In the genomic region with DNA sequence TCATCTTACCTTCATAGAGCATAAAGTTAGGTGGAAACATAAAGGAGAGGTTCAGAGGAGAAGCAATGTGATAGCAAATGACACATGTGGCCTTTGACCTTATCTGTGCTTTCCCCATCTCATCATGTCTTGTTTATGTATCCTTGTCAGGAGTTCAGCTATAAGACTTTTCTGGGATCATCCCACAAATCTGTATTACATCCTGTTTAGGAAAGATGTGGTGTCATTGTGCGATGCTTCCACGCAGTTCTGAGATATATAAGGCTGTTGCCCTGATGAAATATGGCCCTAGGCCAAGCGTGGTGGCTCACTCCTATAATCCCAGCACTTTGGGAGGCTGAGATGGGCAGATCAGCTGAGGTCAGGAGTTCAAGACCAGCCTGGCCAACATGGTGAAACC, we compare ENCODE assay signal across 14 cellular contexts. TPM values are rescaled to one million over a fixed set of nuclear protein-coding genes. Genes with fewer than 3 reads are reported as not detected.
DNase-seq lines count a peak whose midpoint lies in the region; ATAC-seq and TF ChIP-seq lines count a peak whose summit lies in the region.
"Had no signal": no experiment of that assay in that cellular context is flagged by ENCODE, and none has a peak within 500 bp of the region (broad histone marks: within the 10 kb centered on the region; RNA-seq: fewer than 3 reads in every experiment).

No MANE protein-coding gene starts in this region.

- H3K18ac ChIP-seq in IMR-90 (ENCODE audit: low read depth, low read length) (no peak overlapping the region; the same call in 1 of the 2 replicates), mesenchymal stem cell (ENCODE audit: low read depth in 1 of 2, low read length in 2 of 2) (no peak overlapping the region)

- H4K91ac ChIP-seq in IMR-90 (ENCODE audit: insufficient read depth, low read depth, low read length) (no peak overlapping the region), mesenchymal stem cell (ENCODE audit: low read length) (no peak overlapping the region)

- BruUV-seq in IMR-90 (replicated peaks; lab: Mats Ljungman, UMichigan) = no TSS peak

- no peak overlapping the region for H2BK12ac ChIP-seq in mesenchymal stem cell (ENCODE audit: low read length in 2 of 2)

- H3K9ac ChIP-seq in IMR-90 (ENCODE audit: low read depth, low read length) (no peak overlapping the region), mesenchymal stem cell (ENCODE audit: low read length) (no peak overlapping the region)

- no peak overlapping the region for H4K8ac ChIP-seq in IMR-90 (ENCODE audit: low read depth in 2 of 2, low read length in 2 of 2)
- H4K8ac ChIP-seq in mesenchymal stem cell (ENCODE audit: low read length) = no peak overlapping the region

- no peak overlapping the region for H2AFZ ChIP-seq in IMR-90 (replicated peaks; ENCODE audit: low read length, poor library complexity)
- H2AFZ ChIP-seq in mesenchymal stem cell (ENCODE audit: low read depth, low read length) = no peak overlapping the region

- H2BK15ac ChIP-seq in IMR-90 (ENCODE audit: low read depth, low read length) = no peak overlapping the region
- no peak overlapping the region for H2BK15ac ChIP-seq in mesenchymal stem cell (ENCODE audit: low read depth, poor library complexity, severe bottlenecking)

- no peak overlapping the region for H3K27ac ChIP-seq in CD4-positive, alpha-beta memory T cell (ENCODE audit: low read depth, low read length)
- H3K27ac ChIP-seq in IMR-90 (ENCODE audit: insufficient read depth, low read length) = no peak overlapping the region
- no peak overlapping the region for H3K27ac ChIP-seq in mesenchymal stem cell (ENCODE audit: low read length, poor library complexity, severe bottlenecking)
- H3K27ac ChIP-seq in right atrium auricular region = no peak overlapping the region
- H3K27ac ChIP-seq: C4-2B had no signal

- no peaks in the 10 kb centered on the region for H3K27me3 ChIP-seq in CD4-positive, alpha-beta memory T cell (ENCODE audit: insufficient read depth, low read length)
- H3K27me3 ChIP-seq in IMR-90 (ENCODE audit: control insufficient read depth, insufficient read depth, low read length) = no peaks in the 10 kb centered on the region
- H3K27me3 ChIP-seq in mesenchymal stem cell (ENCODE audit: control insufficient read depth in 1 of 2, insufficient read depth in 1 of 2, low read length in 2 of 2) = no peaks in the 10 kb centered on the region
- no peaks in the 10 kb centered on the region for H3K27me3 ChIP-seq in right atrium auricular region

- no peaks in the 10 kb centered on the region for H3K36me3 Mint-ChIP-seq in CD4-positive, alpha-beta memory T cell

- H2BK5ac ChIP-seq in IMR-90 (ENCODE audit: low read depth, low read length, poor library complexity, severe bottlenecking) (no peak overlapping the region), mesenchymal stem cell (ENCODE audit: low read depth, low read length, poor library complexity, severe bottlenecking) (no peak overlapping the region)

- POLR2A ChIA-PET in CD4-positive, alpha-beta memory T cell (lab: Charles Lee; ENCODE audit: partially characterized antibody) = interaction anchor here (0.6 to 1.1 kb wide), 3 partner anchors 69 to 132 kb away, joined by 3 read pairs; no protein-coding TSS in a partner anchor
- POLR2A ChIA-PET in IMR-90 (lab: Charles Lee; ENCODE audit: unreplicated experiment) = no interaction called here

- no peak overlapping the region for H3K4me3 ChIP-seq in CD4-positive, alpha-beta memory T cell (ENCODE audit: low read length in 2 of 2)
- H3K4me3 ChIP-seq in IMR-90 (ENCODE audit: insufficient read depth, low read depth, low read length) = no peak overlapping the region
- H3K4me3 ChIP-seq in choroid plexus epithelial cell (ENCODE audit: low read depth, low read length) = no peak overlapping the region
- H3K4me3 ChIP-seq in mesenchymal stem cell (ENCODE audit: insufficient read depth in 1 of 2, low read depth in 1 of 2, low read length in 2 of 2) = no peak overlapping the region
- no peak overlapping the region for H3K4me3 ChIP-seq in right atrium auricular region

- intact Hi-C loops in CD4-positive, alpha-beta memory T cell (cut with micrococcal nuclease) = no loop called here
- intact Hi-C loops in IMR-90 (cut with micrococcal nuclease) = no loop called here

- CTCF ChIA-PET in CD4-positive, alpha-beta memory T cell (lab: Charles Lee; ENCODE audit: partially characterized antibody) = interaction anchor here (1.4 to 9.8 kb wide), 5 partner anchors 9 to 118 kb away, joined by 3 to 233 read pairs (median 7); no protein-coding TSS in a partner anchor
- CTCF ChIA-PET in IMR-90 (lab: Yijun Ruan, JAX) = no interaction called here

- no peaks in the 10 kb centered on the region for H3K9me3 Mint-ChIP-seq in CD4-positive, alpha-beta memory T cell
- H3K9me3 Mint-ChIP-seq: CD8-positive, alpha-beta memory T cell; IgD-negative memory B cell had no signal

- peak overlapping the region in 1 of 8 donors; percentile 1 for H3K4me3 Mint-ChIP-seq in CD4-positive, alpha-beta memory T cell
- H3K4me3 Mint-ChIP-seq: B cell; CD8-positive, alpha-beta memory T cell had no signal

- no peaks in the 10 kb centered on the region for H3K27me3 Mint-ChIP-seq in CD4-positive, alpha-beta memory T cell
- H3K27me3 Mint-ChIP-seq: B cell; CD8-positive, alpha-beta memory T cell; IgD-negative memory B cell had no signal

- H2AK9ac ChIP-seq in IMR-90 (replicated peaks; ENCODE audit: low read depth, low read length, poor library complexity) = no peak overlapping the region

- no CpG with 5 or more reads among the region's 3 CpGs for WGBS in IMR-90 (ENCODE audit: extremely low coverage in 2 of 2, insufficient read length in 1 of 2), 2 experiments
- WGBS in mesenchymal stem cell = 13% methylated on average over 1 of the region's 3 CpGs

- H2BK20ac ChIP-seq in IMR-90 (ENCODE audit: low read depth, low read length) = no peak overlapping the region

- peaks cover 22% of the 10 kb centered on the region; the same call in 1 of the 2 replicates for H3K9me1 ChIP-seq in IMR-90 (ENCODE audit: insufficient read depth, low read length)

- peaks cover 92% of the 10 kb centered on the region for H3K4me1 ChIP-seq in CD4-positive, alpha-beta memory T cell (ENCODE audit: insufficient read depth, low read length)
- H3K4me1 ChIP-seq in IMR-90 (ENCODE audit: control insufficient read depth, insufficient read depth, low read length) = peaks cover 16% of the 10 kb centered on the region
- peaks cover 2% of the 10 kb centered on the region for H3K4me1 ChIP-seq in mesenchymal stem cell (ENCODE audit: control insufficient read depth, insufficient read depth, low read depth, low read length)
- H3K4me1 ChIP-seq in right atrium auricular region = peaks cover 0 to 8% of the 10 kb centered on the region in 2 donors

- TF ChIP-seq CTCF in IMR-90 (conservative IDR thresholded peaks at IDR 0.05; ENCODE audit: low read depth, low read length) (no peak), choroid plexus epithelial cell (conservative IDR thresholded peaks at IDR 0.05; ENCODE audit: low read depth, low read length) (no peak), right atrium auricular region (IDR thresholded peaks at IDR 0.05) (no peak)

- H2AK5ac ChIP-seq in IMR-90 (ENCODE audit: low read depth, low read length) = no peak overlapping the region
- H2AK5ac ChIP-seq in mesenchymal stem cell (ENCODE audit: low read length, severe bottlenecking) = no peak overlapping the region

- peak overlapping the region; percentile 48; the same call in 1 of the 2 replicates for H3K14ac ChIP-seq in IMR-90 (replicated peaks; ENCODE audit: low read depth, low read length)
- no peak overlapping the region for H3K14ac ChIP-seq in mesenchymal stem cell (ENCODE audit: low read length in 2 of 2)

- no peak overlapping the region; the same call in 1 of the 2 replicates for H3K4ac ChIP-seq in IMR-90 (ENCODE audit: low read depth, low read length)
- H3K4ac ChIP-seq in mesenchymal stem cell (ENCODE audit: low read depth in 1 of 2, low read length in 2 of 2) = no peak overlapping the region

- DNase-seq in CD4-positive, alpha-beta memory T cell = no peak
- DNase-seq in IMR-90 (peak; percentile 77), choroid plexus epithelial cell (ENCODE audit: low read depth) (peak; percentile 30), mesenchymal stem cell (peak; percentile 87), NOMO-1 treated with DMSO at 0.1 percent for 48 hours (lab: John Stamatoyannopoulos, UW; ENCODE audit: unreplicated experiment) (no peak), right atrium auricular region (ENCODE audit: low spot score) (no peak)
- DNase-seq: Caco-2; CD8-positive, alpha-beta memory T cell; DND-41; GF-D8 had no signal

- in situ Hi-C loops in IMR-90 (cut with MboI; ENCODE audit: low sequenced_read_pairs) = loop anchor here (25.0 kb wide), 1 partner anchor 351 kb away; no protein-coding TSS in a partner anchor

- peak overlapping the region in 5 of 7 donors; percentile 44 to 74 (median 57) for H3K27ac Mint-ChIP-seq in CD4-positive, alpha-beta memory T cell
- H3K27ac Mint-ChIP-seq: B cell had no signal

- no peak for TF ChIP-seq POLR2A in IMR-90 (IDR thresholded peaks at IDR 0.05; ENCODE audit: low read depth, low read length)

- H2BK120ac ChIP-seq in IMR-90 (ENCODE audit: low read depth, low read length) (0 out of 2 replicates have a peak overlapping the region, but pooled peaks have one; percentile 22), mesenchymal stem cell (ENCODE audit: low read depth, low read length) (no peak overlapping the region)

- peak; percentile 20 for ATAC-seq in IMR-90 (ENCODE audit: low read depth)
- no peak for ATAC-seq in HG03378 (IDR thresholded peaks at IDR 0.05; ENCODE audit: unreplicated experiment)

- no peaks in the 10 kb centered on the region for H3K36me3 ChIP-seq in CD4-positive, alpha-beta memory T cell (ENCODE audit: insufficient read depth, low read length)
- H3K36me3 ChIP-seq in IMR-90 (ENCODE audit: control insufficient read depth, insufficient read depth, low read length) (no peaks in the 10 kb centered on the region), mesenchymal stem cell (ENCODE audit: control insufficient read depth in 1 of 2, insufficient read depth in 2 of 2, low read depth in 1 of 2, low read length in 2 of 2) (no peaks in the 10 kb centered on the region), right atrium auricular region (no peaks in the 10 kb centered on the region)

- no peaks in the 10 kb centered on the region for H3K9me3 ChIP-seq in CD4-positive, alpha-beta memory T cell (ENCODE audit: control insufficient read depth in 1 of 2, low read length in 2 of 2)
- H3K9me3 ChIP-seq in IMR-90 (ENCODE audit: control insufficient read depth, insufficient read depth, low read length) (no peaks in the 10 kb centered on the region), mesenchymal stem cell (ENCODE audit: control insufficient read depth, low read length) (no peaks in the 10 kb centered on the region), right atrium auricular region (no peaks in the 10 kb centered on the region)
- H3K9me3 ChIP-seq: Caco-2 had no signal

- H3K23ac ChIP-seq in IMR-90 (ENCODE audit: low read depth, low read length) (peak overlapping the region; percentile 73; the same call in 1 of the 2 replicates), mesenchymal stem cell (ENCODE audit: low read length in 2 of 2) (no peak overlapping the region)

- dilution Hi-C loops in IMR-90 (cut with HindIII; ENCODE audit: low sequenced_read_pairs, unreplicated experiment) = no loop called here

- TF ChIP-seq RAD21 in IMR-90 (IDR thresholded peaks at IDR 0.05; ENCODE audit: low read length) = no peak

- H4K5ac ChIP-seq in IMR-90 (ENCODE audit: low read depth, low read length) = no peak overlapping the region

- H3K79me1 ChIP-seq in IMR-90 (ENCODE audit: low read depth in 1 of 2, low read length in 2 of 2) (peaks cover 20 to 77% of the 10 kb centered on the region in 2 experiments), mesenchymal stem cell (replicated peaks; ENCODE audit: low read length, poor library complexity, severe bottlenecking) (peaks cover 26% of the 10 kb centered on the region)

- peaks cover 20% of the 10 kb centered on the region; the same call in 1 of the 2 replicates for H4K20me1 ChIP-seq in IMR-90 (ENCODE audit: insufficient read depth, low read length)

- H3K4me2 ChIP-seq in IMR-90 (ENCODE audit: low read depth, low read length) (no peak overlapping the region), mesenchymal stem cell (ENCODE audit: low read length, poor library complexity, severe bottlenecking) (no peak overlapping the region)

- peaks cover 67 to 92% (median 78%) of the 10 kb centered on the region in 4 donors for H3K4me1 Mint-ChIP-seq in CD4-positive, alpha-beta memory T cell

- no peak overlapping the region for H3K56ac ChIP-seq in IMR-90 (ENCODE audit: extremely low read depth, insufficient read depth, low read length)

RNA-seq across cellular contexts. Expression of a gene that starts 15.5 kb away (rescaled TPM):
- total RNA-seq in CD4-positive, alpha-beta memory T cell = 10 to 100 TPM; 78.1 to 81.3 TPM
- polyA plus RNA-seq in CD4-positive, alpha-beta memory T cell = 10 to 100 TPM in 1 of 2 donors, 1 to 10 TPM in 1; 4.4 to 17.9 TPM
- total RNA-seq in IMR-90 (2012; rRNA removed) (47.8 and 59.9 TPM in 2 replicates), right atrium auricular region (10 to 100 TPM; 56.9 to 91.0 TPM)
- polyA plus RNA-seq in IMR-90 (2012; rRNA removed) = 20.2 and 22.9 TPM in 2 replicates
- 16.0 and 23.2 TPM in 2 replicates for polyA plus RNA-seq in IMR-90 (2012; cell fraction: cytosol; rRNA removed)
- 7.9 and 19.2 TPM in 2 replicates for polyA plus RNA-seq in IMR-90 (2012; cell fraction: nucleus; rRNA removed; ENCODE audit: low replicate concordance)
- 75.8 TPM for polyA plus RNA-seq in mesenchymal stem cell (2013, experiment 1 of 2)
- 73.2 TPM for polyA plus RNA-seq in mesenchymal stem cell (2013, experiment 2 of 2)

Comparison
In these comparisons a context has a peak if more than half of its experiments do, and no peak if none do; other contexts are left out.
1. DNase-seq: peak in IMR-90 (single experiment), choroid plexus epithelial cell (single experiment) and mesenchymal stem cell (single experiment); none in CD4-positive, alpha-beta memory T cell (0 of 5), NOMO-1 treated with DMSO at 0.1 percent for 48 hours (single experiment) and right atrium auricular region (single experiment).